Comparison of ENCODE assay signal across 24 cellular contexts in the genomic region with DNA sequence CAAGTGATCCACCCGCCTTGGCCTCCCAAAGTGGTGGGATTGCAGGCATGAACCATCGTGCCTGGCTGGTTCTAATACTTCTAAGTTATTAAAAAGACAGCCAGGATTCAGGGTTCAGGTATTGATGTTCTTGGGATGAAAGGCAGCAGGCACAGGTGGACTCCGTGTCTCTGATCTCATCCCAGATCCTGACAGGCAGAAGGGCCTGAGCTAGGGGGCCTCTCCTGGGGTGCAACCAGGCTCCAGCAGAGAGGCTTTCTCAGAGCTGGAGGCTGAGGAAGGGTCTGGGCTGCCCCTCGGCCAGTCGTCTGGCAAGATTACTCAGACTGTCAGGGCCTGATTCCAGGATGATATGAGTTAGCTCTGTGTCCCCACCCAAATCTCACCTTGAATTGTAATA.
"Had no signal": no experiment of that assay in that cellular context is flagged by ENCODE, and none has a peak within 500 bp of the region (broad histone marks: within the 10 kb centered on the region; RNA-seq: fewer than 3 reads in every experiment).

No MANE protein-coding gene starts in this region.

- H3K9ac ChIP-seq: parathyroid adenoma had no signal

- H3K9me3 ChIP-seq: esophagus muscularis mucosa, gastroesophageal sphincter, heart left ventricle, mucosa of descending colon, neutrophil, right lobe of liver, SJSA1, thyroid gland had no signal

- H3K4me1 ChIP-seq: parathyroid adenoma, right lobe of liver, SJSA1, thyroid gland had no signal

- DNase-seq: activated CD4-positive, alpha-beta T cell treated with anti-CD3 and anti-CD28 coated beads, Interleukin-2, amount 50 U/mL, for 1 hour; activated CD4-positive, CD25-positive, alpha-beta regulatory T cell treated with anti-CD3 and anti-CD28 coated beads, Interleukin-2, amount 50 U/mL, for 72 hours; activated T-cell treated with anti-CD3 and anti-CD28 coated beads, Interleukin-2, amount 50 U/mL, for 4 hours; anterior cingulate cortex; brain microvascular endothelial cell; central memory CD4-positive, alpha-beta T cell; heart left ventricle; kidney glomerular epithelial cell; left ventricle myocardium superior; mucosa of descending colon; naive B cell; right lobe of liver; stimulated activated CD4-positive, alpha-beta T cell treated with anti-CD3 and anti-CD28 coated beads, Interleukin-4, amount 100 ng/mL, for 1 hour; T-helper 2 cell; thyroid gland had no signal

- H3K27me3 ChIP-seq: brain microvascular endothelial cell, right lobe of liver, thyroid gland had no signal

- H3K27me3 Mint-ChIP-seq: memory B cell, naive B cell had no signal

- H2AFZ ChIP-seq: parathyroid adenoma had no signal

- ATAC-seq: activated T-cell treated with anti-CD3 and anti-CD28 coated beads, Interleukin-2, amount 50 U/mL, for 4 hours; gastroesophageal sphincter; heart left ventricle; left ventricle myocardium superior; mucosa of descending colon; right lobe of liver had no signal

- H3K4me3 ChIP-seq: coronary artery, esophagus muscularis mucosa, gastroesophageal sphincter, heart left ventricle, mucosa of descending colon, right lobe of liver, SJSA1, smooth muscle cell, thyroid gland had no signal

- H3K9me3 Mint-ChIP-seq: memory B cell had no signal

- H3K4me2 ChIP-seq: smooth muscle cell had no signal

- H3K27ac ChIP-seq: brain microvascular endothelial cell, coronary artery, esophagus muscularis mucosa, gastroesophageal sphincter, heart left ventricle, neutrophil, parathyroid adenoma, right lobe of liver, SJSA1, thyroid gland, VCaP had no signal

- H3K79me2 ChIP-seq: parathyroid adenoma had no signal

- H3K27ac Mint-ChIP-seq: memory B cell had no signal

- H3K36me3 ChIP-seq: brain microvascular endothelial cell, esophagus muscularis mucosa, gastroesophageal sphincter, heart left ventricle, right lobe of liver, SJSA1, thyroid gland had no signal
